16 cellular contexts compared by ENCODE assay signal in genomic region chr19:34975056-34975455, GRCh38. TPM values are rescaled to one million over a fixed set of nuclear protein-coding genes. Genes with fewer than 3 reads are reported as not detected.
DNase-seq lines count a peak whose midpoint lies in the region; TF ChIP-seq lines count a peak whose summit lies in the region.
"Had no signal": no experiment of that assay in that cellular context is flagged by ENCODE, and none has a peak within 500 bp of the region (broad histone marks: within the 10 kb centered on the region; RNA-seq: fewer than 3 reads in every experiment).

No MANE protein-coding gene starts in this region.

- H3K27ac Mint-ChIP-seq in activated CD4-positive, alpha-beta memory T cell treated with anti-CD3 and anti-CD28 coated beads for 36 hours = peak overlapping the region; percentile 9
- H3K27ac Mint-ChIP-seq in activated CD4-positive, alpha-beta memory T cell treated with anti-CD3 and anti-CD28 coated beads, Interleukin-2, amount 10 ng/mL, durations not matched to agents 7 days and 5 days = no peak overlapping the region
- H3K27ac Mint-ChIP-seq in endodermal cell = no peak overlapping the region

- intact Hi-C loops in activated CD4-positive, alpha-beta memory T cell treated with anti-CD3 and anti-CD28 coated beads for 36 hours (cut with micrococcal nuclease) = no loop called here

- POLR2A ChIA-PET in activated CD4-positive, alpha-beta memory T cell treated with anti-CD3 and anti-CD28 coated beads for 36 hours (lab: Charles Lee) = interaction anchor here (1.7 kb wide), 1 partner anchor 26 kb away, joined by 5 read pairs; no protein-coding TSS in a partner anchor
- POLR2A ChIA-PET in activated CD4-positive, alpha-beta memory T cell treated with anti-CD3 and anti-CD28 coated beads, Interleukin-2, amount 10 ng/mL, durations not matched to agents 7 days and 5 days (lab: Charles Lee) = no interaction called here

- no peaks in the 10 kb centered on the region for H3K36me3 ChIP-seq in endodermal cell (ENCODE audit: control insufficient read depth, insufficient read depth, low read length)
- no peaks in the 10 kb centered on the region for H3K36me3 ChIP-seq in neutrophil

- no peak for DNase-seq in activated CD4-positive, alpha-beta memory T cell treated with anti-CD3 and anti-CD28 coated beads for 36 hours
- DNase-seq in activated CD4-positive, alpha-beta memory T cell treated with anti-CD3 and anti-CD28 coated beads, Interleukin-2, amount 10 ng/mL, durations not matched to agents 7 days and 5 days = no peak
- peak; percentile 17 for DNase-seq in COLO668 (lab: John Stamatoyannopoulos, UW; ENCODE audit: unreplicated experiment)
- DNase-seq in endodermal cell = peak; percentile 35
- DNase-seq in H4 (ENCODE audit: low spot score) = no peak
- DNase-seq in NCI-H1436 (lab: John Stamatoyannopoulos, UW) = no peak
- no peak for DNase-seq in foreskin fibroblast
- DNase-seq: CD4-positive, alpha-beta memory T cell; DMS 273 treated with DMSO at 0.1 percent for 48 hours; H7; NCI-H146; NCI-H2081 treated with DMSO at 0.1 percent for 48 hours; NCI-H524; SIG-M5 had no signal

- H3K4me3 Mint-ChIP-seq in activated CD4-positive, alpha-beta memory T cell treated with anti-CD3 and anti-CD28 coated beads for 36 hours = no peak overlapping the region
- H3K4me3 Mint-ChIP-seq in activated CD4-positive, alpha-beta memory T cell treated with anti-CD3 and anti-CD28 coated beads, Interleukin-2, amount 10 ng/mL, durations not matched to agents 7 days and 5 days = no peak overlapping the region
- H3K4me3 Mint-ChIP-seq in endodermal cell = no peak overlapping the region

- H3K4me1 Mint-ChIP-seq in activated CD4-positive, alpha-beta memory T cell treated with anti-CD3 and anti-CD28 coated beads for 36 hours (ENCODE audit: low read depth) = peaks cover 27% of the 10 kb centered on the region
- peaks cover 15% of the 10 kb centered on the region for H3K4me1 Mint-ChIP-seq in activated CD4-positive, alpha-beta memory T cell treated with anti-CD3 and anti-CD28 coated beads, Interleukin-2, amount 10 ng/mL, durations not matched to agents 7 days and 5 days
- peaks cover 2% of the 10 kb centered on the region for H3K4me1 Mint-ChIP-seq in endodermal cell

- H3K27me3 Mint-ChIP-seq in activated CD4-positive, alpha-beta memory T cell treated with anti-CD3 and anti-CD28 coated beads for 36 hours = no peaks in the 10 kb centered on the region
- H3K27me3 Mint-ChIP-seq in activated CD4-positive, alpha-beta memory T cell treated with anti-CD3 and anti-CD28 coated beads, Interleukin-2, amount 10 ng/mL, durations not matched to agents 7 days and 5 days = no peaks in the 10 kb centered on the region
- peaks cover 4% of the 10 kb centered on the region for H3K27me3 Mint-ChIP-seq in endodermal cell (ENCODE audit: insufficient read depth)

- H3K4me1 ChIP-seq in endodermal cell (ENCODE audit: control insufficient read depth, insufficient read depth, low read length) (no peaks in the 10 kb centered on the region), neutrophil (ENCODE audit: control insufficient read depth in 1 of 2, insufficient read depth in 1 of 2, low read depth in 1 of 2, low read length in 1 of 2) (peaks cover 38 to 41% of the 10 kb centered on the region in 2 experiments)

- CTCF ChIA-PET in activated CD4-positive, alpha-beta memory T cell treated with anti-CD3 and anti-CD28 coated beads for 36 hours (lab: Charles Lee) = interaction anchor here (0.8 to 10.6 kb wide), 4 partner anchors 11 to 70 kb away, joined by 3 to 175 read pairs (median 8); no protein-coding TSS in a partner anchor
- CTCF ChIA-PET in activated CD4-positive, alpha-beta memory T cell treated with anti-CD3 and anti-CD28 coated beads, Interleukin-2, amount 10 ng/mL, durations not matched to agents 7 days and 5 days (lab: Charles Lee) = interaction anchor here (4.0 kb wide), 1 partner anchor 38 kb away, joined by 57 read pairs; no protein-coding TSS in a partner anchor

- peaks cover 4% of the 10 kb centered on the region for H3K36me3 Mint-ChIP-seq in activated CD4-positive, alpha-beta memory T cell treated with anti-CD3 and anti-CD28 coated beads for 36 hours
- peaks cover 3% of the 10 kb centered on the region for H3K36me3 Mint-ChIP-seq in activated CD4-positive, alpha-beta memory T cell treated with anti-CD3 and anti-CD28 coated beads, Interleukin-2, amount 10 ng/mL, durations not matched to agents 7 days and 5 days (ENCODE audit: low read depth)
- H3K36me3 Mint-ChIP-seq in endodermal cell (ENCODE audit: low read depth) = peaks cover 5% of the 10 kb centered on the region

- WGBS in endodermal cell (ENCODE audit: insufficient coverage in 1 of 2, insufficient read length in 1 of 2), 2 experiments = 70 to 72% methylated on average over 2 to 4 of the region's 5 CpGs

- peaks cover 9% of the 10 kb centered on the region for H3K9me3 Mint-ChIP-seq in activated CD4-positive, alpha-beta memory T cell treated with anti-CD3 and anti-CD28 coated beads for 36 hours
- H3K9me3 Mint-ChIP-seq in activated CD4-positive, alpha-beta memory T cell treated with anti-CD3 and anti-CD28 coated beads, Interleukin-2, amount 10 ng/mL, durations not matched to agents 7 days and 5 days = peaks cover 11% of the 10 kb centered on the region
- H3K9me3 Mint-ChIP-seq in endodermal cell = peaks cover 42% of the 10 kb centered on the region

- H3K27ac ChIP-seq in endodermal cell (ENCODE audit: low read depth, low read length) (no peak overlapping the region), neutrophil (peak overlapping the region; percentile 87)

- H3K9ac ChIP-seq in endodermal cell (ENCODE audit: extremely low read depth, low read length, poor library complexity, severe bottlenecking) = no peak overlapping the region

- TF ChIP-seq CTCF in endodermal cell (conservative IDR thresholded peaks at IDR 0.05) (no peak), neutrophil (IDR thresholded peaks at IDR 0.05) (no peak), foreskin fibroblast (IDR thresholded peaks at IDR 0.05; ENCODE audit: low read depth, low read length) (no peak)

- H3K4me3 ChIP-seq in endodermal cell (ENCODE audit: low read length) (no peak overlapping the region), neutrophil (ENCODE audit: low read depth in 1 of 2, low read length in 1 of 2) (peak overlapping the region; percentile 34 to 55), foreskin fibroblast (ENCODE audit: low read depth in 1 of 2, low read length in 2 of 2) (no peak overlapping the region)

- H3K27me3 ChIP-seq in endodermal cell (ENCODE audit: control insufficient read depth, insufficient read depth, low read length, poor library complexity, severe bottlenecking) (no peaks in the 10 kb centered on the region), neutrophil (no peaks in the 10 kb centered on the region)

- H3K9me3 ChIP-seq in endodermal cell (ENCODE audit: control insufficient read depth, low read length) (peaks cover 23% of the 10 kb centered on the region), neutrophil (no peaks in the 10 kb centered on the region)

RNA-seq across cellular contexts. Expression of gene ZNF792, which starts 11.0 kb away (rescaled TPM):
- 1 to 10 TPM; 6.4 to 6.9 TPM for total RNA-seq in activated CD4-positive, alpha-beta memory T cell treated with anti-CD3 and anti-CD28 coated beads for 36 hours
- total RNA-seq in activated CD4-positive, alpha-beta memory T cell treated with anti-CD3 and anti-CD28 coated beads, Interleukin-2, amount 10 ng/mL, durations not matched to agents 7 days and 5 days = 10 to 100 TPM; 18.3 to 18.9 TPM
- 10 to 100 TPM; 30.2 to 32.1 TPM for total RNA-seq in endodermal cell
- 4.6 TPM for polyA plus RNA-seq in endodermal cell (2013, experiment 1 of 2)
- polyA plus RNA-seq in endodermal cell (2013, experiment 2 of 2) = 5.4 TPM
- 6.3 and 7.6 TPM in 2 replicates for total RNA-seq in H4 (2014; rRNA removed; shearing (Covaris generic))

RNA-seq across cellular contexts. Expression of gene GRAMD1A, which starts 25.1 kb away (rescaled TPM):
- total RNA-seq in activated CD4-positive, alpha-beta memory T cell treated with anti-CD3 and anti-CD28 coated beads for 36 hours = 100 to 1,000 TPM; 204 to 223 TPM
- total RNA-seq in activated CD4-positive, alpha-beta memory T cell treated with anti-CD3 and anti-CD28 coated beads, Interleukin-2, amount 10 ng/mL, durations not matched to agents 7 days and 5 days = 100 to 1,000 TPM in 1 of 2 experiments, 10 to 100 TPM in 1; 98.2 to 106 TPM
- total RNA-seq in endodermal cell = 100 to 1,000 TPM; 115 to 137 TPM
- polyA plus RNA-seq in endodermal cell (2013, experiment 1 of 2) = 101 TPM
- 87.3 TPM for polyA plus RNA-seq in endodermal cell (2013, experiment 2 of 2)
- 21.3 and 22.0 TPM in 2 replicates for total RNA-seq in H4 (2014; rRNA removed; shearing (Covaris generic))

RNA-seq across cellular contexts. Expression of gene ZNF30, which starts 48.4 kb away (rescaled TPM):
- total RNA-seq in activated CD4-positive, alpha-beta memory T cell treated with anti-CD3 and anti-CD28 coated beads for 36 hours = 1 to 10 TPM; 3.7 to 4.2 TPM
- total RNA-seq in activated CD4-positive, alpha-beta memory T cell treated with anti-CD3 and anti-CD28 coated beads, Interleukin-2, amount 10 ng/mL, durations not matched to agents 7 days and 5 days = 1 to 10 TPM; 2.8 to 3.1 TPM
- total RNA-seq in endodermal cell = 1 to 10 TPM; 4.6 to 6.8 TPM
- 5.4 TPM for polyA plus RNA-seq in endodermal cell (2013, experiment 1 of 2)
- 5.2 TPM for polyA plus RNA-seq in endodermal cell (2013, experiment 2 of 2)
- total RNA-seq in H4 (2014; rRNA removed; shearing (Covaris generic)) = 2.8 and 3.7 TPM in 2 replicates
- total RNA-seq: OCI-LY7 had no signal

RNA-seq across cellular contexts. Expression of gene SCN1B, which starts 55.2 kb away (rescaled TPM):
- 1 to 10 TPM; 1.1 to 1.6 TPM for total RNA-seq in activated CD4-positive, alpha-beta memory T cell treated with anti-CD3 and anti-CD28 coated beads for 36 hours
- total RNA-seq in activated CD4-positive, alpha-beta memory T cell treated with anti-CD3 and anti-CD28 coated beads, Interleukin-2, amount 10 ng/mL, durations not matched to agents 7 days and 5 days = under 1 TPM; 0.43 to 0.50 TPM
- 1 to 10 TPM; 1.4 to 1.5 TPM for total RNA-seq in endodermal cell
- polyA plus RNA-seq in endodermal cell (2013, experiment 1 of 2) = 1.7 TPM
- polyA plus RNA-seq in endodermal cell (2013, experiment 2 of 2) = 2.5 TPM
- 9.3 and 9.5 TPM in 2 replicates for total RNA-seq in H4 (2014; rRNA removed; shearing (Covaris generic))

Comparison
In these comparisons a context has a peak if more than half of its experiments do, and no peak if none do; other contexts are left out.
1. DNase-seq: peak in COLO668 (single experiment) and endodermal cell (single experiment); none in activated CD4-positive, alpha-beta memory T cell treated with anti-CD3 and anti-CD28 coated beads for 36 hours (single experiment), activated CD4-positive, alpha-beta memory T cell treated with anti-CD3 and anti-CD28 coated beads, Interleukin-2, amount 10 ng/mL, durations not matched to agents 7 days and 5 days (single experiment), H4 (single experiment), NCI-H1436 (single experiment) and foreskin fibroblast (0 of 2).
2. H3K4me3 ChIP-seq: peak in neutrophil (2 of 2); none in endodermal cell (single experiment) and foreskin fibroblast (0 of 2).